8 cellular contexts compared by ENCODE assay signal in the genomic region with DNA sequence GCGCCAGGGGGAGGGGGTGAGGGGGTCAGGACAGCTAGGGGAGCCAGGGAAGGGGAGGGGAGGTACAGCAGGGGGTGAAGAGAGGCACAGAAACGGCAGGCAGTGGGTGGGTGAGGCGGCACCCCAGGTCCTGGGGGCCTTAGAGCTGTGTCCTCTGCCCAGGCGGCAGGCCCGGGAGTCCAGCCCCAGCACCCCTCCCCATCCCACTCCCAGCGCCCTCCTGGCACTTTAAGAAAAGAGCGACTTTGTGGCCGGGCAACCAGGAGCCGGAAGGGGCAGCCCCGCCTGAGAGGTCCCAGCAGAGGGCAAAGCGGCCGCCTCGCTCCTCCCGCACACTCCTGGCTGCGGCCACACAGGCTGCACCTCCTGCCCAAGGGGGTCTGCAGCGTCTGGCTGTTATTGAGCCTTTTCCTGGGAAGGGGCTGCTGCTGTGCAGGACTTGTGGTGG. TPM values are rescaled to one million over a fixed set of nuclear protein-coding genes. Genes with fewer than 3 reads are reported as not detected.
DNase-seq lines count a peak whose midpoint lies in the region; ATAC-seq and TF ChIP-seq lines count a peak whose summit lies in the region.

No MANE protein-coding gene starts in this region.

- no peak overlapping the region for H3K27ac ChIP-seq in parathyroid adenoma

- DNase-seq in CD14-positive monocyte (ENCODE audit: low spot score) (peak; percentile 42), SK-MEL-5 (ENCODE audit: low read depth, low spot score) (peak; percentile 59), head of caudate nucleus (peak in 39 of 42 donors; percentile 36 to 83 (median 63)), NCI-H446 treated with DMSO at 0.1 percent for 48 hours (lab: John Stamatoyannopoulos, UW) (no peak), NCI-H1694 (lab: John Stamatoyannopoulos, UW) (no peak), omental fat pad (ENCODE audit: low spot score) (no peak)
- DNase-seq in activated CD4-positive, CD25-positive, alpha-beta regulatory T cell (lab: John Stamatoyannopoulos, UW) = no peak

- TF ChIP-seq CTCF in CD14-positive monocyte (IDR thresholded peaks at IDR 0.05) (no peak), parathyroid adenoma (IDR thresholded peaks at IDR 0.05) (no peak), omental fat pad (IDR thresholded peaks at IDR 0.05) (no peak)

- no peak for ATAC-seq in omental fat pad (ENCODE audit: low FRiP score)

- peak overlapping the region; percentile 63 for H3K4me2 ChIP-seq in parathyroid adenoma (ENCODE audit: low read length)

- peak overlapping the region; percentile 80 to 86 for H3K4me3 Mint-ChIP-seq in CD14-positive monocyte

- peaks cover 0 to 3% (median 0%) of the 10 kb centered on the region in 3 donors for H3K27me3 Mint-ChIP-seq in CD14-positive monocyte (ENCODE audit: low read depth in 3 of 3)

- in situ Hi-C loops in SK-MEL-5 (cut with HindIII; ENCODE audit: low pct_unique_long_range_greater_than_20kb, low sequenced_read_pairs) = no loop called here

- H3K4me1 Mint-ChIP-seq in CD14-positive monocyte = peaks cover 74% of the 10 kb centered on the region

- H3K9me3 Mint-ChIP-seq in CD14-positive monocyte = peaks cover 0 to 2% (median 0%) of the 10 kb centered on the region in 7 donors

- H3K36me3 Mint-ChIP-seq in CD14-positive monocyte = peaks cover 24 to 31% of the 10 kb centered on the region in 2 donors

- H3K36me3 ChIP-seq in parathyroid adenoma (ENCODE audit: control insufficient read depth, insufficient read depth, low read length) = no peaks in the 10 kb centered on the region

- H3K27me3 ChIP-seq in parathyroid adenoma (ENCODE audit: control insufficient read depth, insufficient read depth, low read length) = no peaks in the 10 kb centered on the region

- H3K9me3 ChIP-seq in parathyroid adenoma (ENCODE audit: control insufficient read depth, low read length) = no peaks in the 10 kb centered on the region

- H3K79me2 ChIP-seq in parathyroid adenoma = peaks cover 7% of the 10 kb centered on the region

- H3K4me3 ChIP-seq in parathyroid adenoma (ENCODE audit: low read depth, low read length) = no peak overlapping the region

- H3K4me1 ChIP-seq in parathyroid adenoma = no peaks in the 10 kb centered on the region

- H2AFZ ChIP-seq in parathyroid adenoma = no peak overlapping the region

- peak overlapping the region; percentile 57 to 97 (median 91) for H3K27ac Mint-ChIP-seq in CD14-positive monocyte

- intact Hi-C loops in CD14-positive monocyte (cut with micrococcal nuclease) (loop anchor here in 1 of 2 donors (5.0 kb wide), 1 partner anchor 35 kb away; no protein-coding TSS in a partner anchor), head of caudate nucleus (cut with DNase I) (loop anchor here (2.0 to 5.0 kb wide), 3 partner anchors 35 to 90 kb away; a partner anchor contains a TSS)

- H3K9ac ChIP-seq in parathyroid adenoma = no peak overlapping the region

RNA-seq across cellular contexts. Expression of a gene that starts 42.6 kb away (rescaled TPM):
- 1 to 10 TPM; 8.1 to 8.7 TPM for polyA plus RNA-seq in CD14-positive monocyte
- 38.2 and 38.7 TPM in 2 replicates for total RNA-seq in SK-MEL-5 (2014; rRNA removed; shearing (Covaris generic))
- polyA plus RNA-seq in SK-MEL-5 (2015; cell fraction: cytosol; rRNA removed) = 55.0 and 71.3 TPM in 2 replicates
- polyA plus RNA-seq in SK-MEL-5 (2015; cell fraction: nucleus; rRNA removed) = 57.3 and 71.6 TPM in 2 replicates
- 10 to 100 TPM; 22.9 to 37.6 (median 24.8) TPM for total RNA-seq in omental fat pad

Comparison
In these comparisons a context has a peak if more than half of its experiments do, and no peak if none do; other contexts are left out.
1. DNase-seq: peak in CD14-positive monocyte (single experiment), SK-MEL-5 (single experiment) and head of caudate nucleus (39 of 42); none in NCI-H446 treated with DMSO at 0.1 percent for 48 hours (single experiment), activated CD4-positive, CD25-positive, alpha-beta regulatory T cell (0 of 4), NCI-H1694 (single experiment) and omental fat pad (single experiment).